In the genomic region with DNA sequence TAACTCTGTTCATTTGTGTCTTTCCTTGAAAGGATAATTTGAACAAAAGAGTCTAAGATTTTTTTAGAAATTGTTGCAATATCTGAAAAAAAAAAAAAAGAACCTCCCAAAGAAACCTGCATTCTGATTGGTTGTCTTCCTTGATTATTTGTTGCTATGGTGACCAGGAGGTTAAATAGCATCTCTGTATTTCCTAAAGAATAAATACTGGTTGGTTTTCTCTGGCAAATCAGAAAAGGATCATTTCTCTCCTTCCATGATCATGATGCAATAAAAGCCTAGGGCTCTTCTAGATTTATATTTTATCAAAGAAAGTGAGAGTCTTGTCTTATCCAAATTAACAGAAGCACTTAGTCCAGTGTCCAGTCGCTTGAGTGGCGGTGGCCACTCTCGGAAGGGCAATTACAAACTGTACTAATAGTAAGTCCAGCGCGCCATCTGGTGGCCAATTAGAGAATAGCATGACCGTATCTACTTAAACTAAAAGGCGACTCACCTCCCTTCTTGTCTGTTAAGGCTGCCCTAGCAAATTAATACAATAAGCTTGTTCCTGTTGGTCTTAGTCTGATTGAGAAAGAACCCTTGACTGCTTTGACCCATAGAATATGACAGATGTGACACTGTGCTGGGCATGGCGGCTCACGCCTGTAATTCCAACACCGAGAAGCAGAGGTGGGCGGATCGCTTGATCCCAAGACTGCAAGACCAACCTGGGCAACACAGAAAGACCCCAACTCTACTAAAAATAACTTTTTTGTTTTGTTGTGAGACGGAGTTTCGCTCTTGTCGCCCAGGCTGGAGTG, we compare ENCODE assay signal across 8 cellular contexts. TPM values are rescaled to one million over a fixed set of nuclear protein-coding genes. Genes with fewer than 3 reads are reported as not detected.
DNase-seq lines count a peak whose midpoint lies in the region; ATAC-seq and TF ChIP-seq lines count a peak whose summit lies in the region.

No MANE protein-coding gene starts in this region.

- H3K4me3 ChIP-seq in cardiac muscle cell (no peak overlapping the region), prostate gland (no peak overlapping the region), uterus (no peak overlapping the region)

- TF ChIP-seq CTCF in cardiac muscle cell (IDR thresholded peaks at IDR 0.05; ENCODE audit: low read depth, low read length) (peak; percentile 78), prostate gland (IDR thresholded peaks at IDR 0.05) (peak; percentile 79 to 99 (median 92)), uterus (IDR thresholded peaks at IDR 0.05) (peak; percentile 85 to 93 (median 88))

- no peak for TF ChIP-seq POLR2A in prostate gland (IDR thresholded peaks at IDR 0.05)
- no peak for TF ChIP-seq POLR2A in uterus (IDR thresholded peaks at IDR 0.05)

- H3K27ac Mint-ChIP-seq in activated naive CD8-positive, alpha-beta T cell treated with anti-CD3 and anti-CD28 coated beads, Interleukin-2, amount 50 U/mL, for 24 hours = no peak overlapping the region

- ATAC-seq in activated naive CD8-positive, alpha-beta T cell treated with anti-CD3 and anti-CD28 coated beads, Interleukin-2, amount 50 U/mL, for 24 hours = peak; percentile 72
- no peak for ATAC-seq in GM18858 (IDR thresholded peaks at IDR 0.05; ENCODE audit: unreplicated experiment)

- H3K27ac ChIP-seq in cardiac muscle cell (no peak overlapping the region), prostate gland (no peak overlapping the region), uterus (no peak overlapping the region)

- H3K4me3 Mint-ChIP-seq in activated naive CD8-positive, alpha-beta T cell treated with anti-CD3 and anti-CD28 coated beads, Interleukin-2, amount 50 U/mL, for 24 hours = no peak overlapping the region

- H3K36me3 ChIP-seq in cardiac muscle cell (no peaks in the 10 kb centered on the region), prostate gland (no peaks in the 10 kb centered on the region), uterus (no peaks in the 10 kb centered on the region)

- no peaks in the 10 kb centered on the region for H3K36me3 Mint-ChIP-seq in activated naive CD8-positive, alpha-beta T cell treated with anti-CD3 and anti-CD28 coated beads, Interleukin-2, amount 50 U/mL, for 24 hours (ENCODE audit: low read depth)

- no peaks in the 10 kb centered on the region for H3K27me3 Mint-ChIP-seq in activated naive CD8-positive, alpha-beta T cell treated with anti-CD3 and anti-CD28 coated beads, Interleukin-2, amount 50 U/mL, for 24 hours

- intact Hi-C loops in prostate gland (cut with DNase I) = no loop called here
- intact Hi-C loops in uterus (cut with DNase I; ENCODE audit: low total_unique reads) = no loop called here

- DNase-seq in GM04504 (ENCODE audit: low read depth) (peak; percentile 66), NCI-H1436 treated with DMSO at 0.1 percent for 48 hours (lab: John Stamatoyannopoulos, UW) (peak; percentile 25), T follicular helper cell (ENCODE audit: low read depth) (peak; percentile 62), cardiac muscle cell (ENCODE audit: low read depth in 1 of 2, low spot score in 1 of 2) (peak; percentile 92 to 97), prostate gland (ENCODE audit: low spot score) (peak; percentile 89), uterus (peak; percentile 83 to 95)
- peak; percentile 84 for DNase-seq in activated naive CD8-positive, alpha-beta T cell treated with anti-CD3 and anti-CD28 coated beads, Interleukin-2, amount 50 U/mL, for 24 hours

- peaks cover 5% of the 10 kb centered on the region for H3K9me3 Mint-ChIP-seq in activated naive CD8-positive, alpha-beta T cell treated with anti-CD3 and anti-CD28 coated beads, Interleukin-2, amount 50 U/mL, for 24 hours

- 31% methylated on average over 15 of the region's 15 CpGs for WGBS in prostate gland

- H3K4me1 Mint-ChIP-seq in activated naive CD8-positive, alpha-beta T cell treated with anti-CD3 and anti-CD28 coated beads, Interleukin-2, amount 50 U/mL, for 24 hours = peaks cover 9% of the 10 kb centered on the region

- H3K27me3 ChIP-seq in cardiac muscle cell = no peaks in the 10 kb centered on the region
- H3K27me3 ChIP-seq in prostate gland (replicated peaks; ENCODE audit: insufficient read depth) = no peaks in the 10 kb centered on the region
- no peaks in the 10 kb centered on the region for H3K27me3 ChIP-seq in uterus

- no peaks in the 10 kb centered on the region for H3K9me3 ChIP-seq in cardiac muscle cell (ENCODE audit: low read depth)
- H3K9me3 ChIP-seq in prostate gland = no peaks in the 10 kb centered on the region
- no peaks in the 10 kb centered on the region for H3K9me3 ChIP-seq in uterus

- H3K4me1 ChIP-seq in cardiac muscle cell (ENCODE audit: low read depth) (no peaks in the 10 kb centered on the region), prostate gland (replicated peaks) (no peaks in the 10 kb centered on the region), uterus (no peaks in the 10 kb centered on the region)

RNA-seq across cellular contexts. Expression of a gene that starts 47.0 kb away (rescaled TPM):
- total RNA-seq in cardiac muscle cell (8.8 and 13.5 TPM in 2 replicates), prostate gland (1 to 10 TPM in 1 of 2 donors, under 1 TPM in 1; 0.96 to 3.1 TPM), uterus (1 to 10 TPM in 3 of 4 donors, not detected in 1; 2.2 to 7.9 (median 3.1) TPM)
- polyA plus RNA-seq in cardiac muscle cell = 4.1 and 8.8 TPM in 2 replicates

RNA-seq across cellular contexts. Expression of a gene that starts 58.5 kb away (rescaled TPM):
- 414 and 867 TPM in 2 replicates for total RNA-seq in cardiac muscle cell
- 412 and 576 TPM in 2 replicates for polyA plus RNA-seq in cardiac muscle cell
- total RNA-seq in prostate gland = 100 to 1,000 TPM; 166 to 171 TPM
- total RNA-seq in uterus = 100 to 1,000 TPM in 3 of 4 donors, 10 to 100 TPM in 1; 83.8 to 225 (median 157) TPM

Comparison
In these comparisons a context has a peak if more than half of its experiments do, and no peak if none do; other contexts are left out.
1. DNase-seq: peak in every context shown above with its lines; median percentile 94 in cardiac muscle cell; 89 in prostate gland; 89 in uterus; 84 in activated naive CD8-positive, alpha-beta T cell treated with anti-CD3 and anti-CD28 coated beads, Interleukin-2, amount 50 U/mL, for 24 hours; 66 in GM04504; 62 in T follicular helper cell; 25 in NCI-H1436 treated with DMSO at 0.1 percent for 48 hours.